ENCODE assay signal across 9 cellular contexts in genomic region chr20:37901667-37902503, GRCh38. TPM values are rescaled to one million over a fixed set of nuclear protein-coding genes. Genes with fewer than 3 reads are reported as not detected.
A peak's percentile ranks its signal among the peaks of the same experiment; 100 is the strongest.
DNase-seq lines count a peak whose midpoint lies in the region; ATAC-seq, FAIRE-seq and TF ChIP-seq lines count a peak whose summit lies in the region.
"Had no signal": no experiment of that assay in that cellular context is flagged by ENCODE, and none has a peak within 500 bp of the region (broad histone marks: within the 10 kb centered on the region; RNA-seq: fewer than 3 reads in every experiment).

No MANE protein-coding gene starts in this region.

- in situ Hi-C loops in brain microvascular endothelial cell (cut with HindIII; ENCODE audit: low pct_ligation_motif_present, low sequenced_read_pairs), result no loop called here

- peaks cover 9% of the 10 kb centered on the region for H3K4me1 ChIP-seq in BE2C
- peaks cover 17% of the 10 kb centered on the region for H3K4me1 ChIP-seq in stomach smooth muscle (ENCODE audit: control insufficient read depth, insufficient read depth, low read length)

- H3K27me3 ChIP-seq in BE2C (peaks cover 8% of the 10 kb centered on the region; the same call in 1 of the 2 replicates), brain microvascular endothelial cell (replicated peaks) (peaks cover 14% of the 10 kb centered on the region), stomach smooth muscle (ENCODE audit: control insufficient read depth in 1 of 2, insufficient read depth in 2 of 2, low read length in 2 of 2) (peaks cover 41 to 44% of the 10 kb centered on the region in 2 donors)

- H3K27ac ChIP-seq in brain microvascular endothelial cell (no peak overlapping the region), stomach smooth muscle (ENCODE audit: low read length) (no peak overlapping the region)
- H3K27ac ChIP-seq: skin epidermis had no signal

- H3K36me3 ChIP-seq in BE2C, result no peaks in the 10 kb centered on the region
- H3K36me3 ChIP-seq in brain microvascular endothelial cell (replicated peaks), result no peaks in the 10 kb centered on the region
- H3K36me3 ChIP-seq in stomach smooth muscle (ENCODE audit: control insufficient read depth in 2 of 2, insufficient read depth in 2 of 2, low read length in 2 of 2), result no peaks in the 10 kb centered on the region

- peak; percentile 74 for FAIRE-seq in GM18507 (lab: Jason Lieb, UNC)

- no peak for ATAC-seq in GM18858 (IDR thresholded peaks at IDR 0.05; ENCODE audit: unreplicated experiment)

- DNase-seq in BE2C (peak; percentile 64), GM18507 (ENCODE audit: extremely low spot score, insufficient read length, low read depth) (peak; percentile 62), NCI-H446 treated with DMSO at 0.1 percent for 48 hours (lab: John Stamatoyannopoulos, UW) (peak; percentile 29), brain microvascular endothelial cell (peak; percentile 72), iris pigment epithelial cell (ENCODE audit: low read depth) (peak; percentile 87), activated gamma-delta T cell treated with Interleukin-2 at 50 U/mL for 16 hours (no peak)

- H3K4me3 ChIP-seq in BE2C (ENCODE audit: low read depth, low read length), result peak overlapping the region; percentile 46; the same call in 1 of the 2 replicates
- H3K4me3 ChIP-seq in brain microvascular endothelial cell (ENCODE audit: low read depth, low read length), result no peak overlapping the region
- H3K4me3 ChIP-seq in stomach smooth muscle (ENCODE audit: low read length in 2 of 2), result peak overlapping the region; percentile 19 to 49

- no peak overlapping the region for H3K9ac ChIP-seq in stomach smooth muscle (ENCODE audit: low read length in 2 of 2)

- TF ChIP-seq CTCF in BE2C (IDR thresholded peaks at IDR 0.05; ENCODE audit: low read depth, low read length) (peak; percentile 82), brain microvascular endothelial cell (IDR thresholded peaks at IDR 0.05; ENCODE audit: low read depth, low read length, missing control alignments) (peak; percentile 72)

- no peaks in the 10 kb centered on the region for H3K9me3 ChIP-seq in BE2C
- H3K9me3 ChIP-seq in stomach smooth muscle (ENCODE audit: control insufficient read depth in 2 of 2, low read length in 2 of 2), result no peaks in the 10 kb centered on the region

RNA-seq across cellular contexts. Expression of gene VSTM2L, which starts 1.0 kb away (rescaled TPM):
- 1.9 TPM for polyA plus RNA-seq in BE2C (2012; ENCODE audit: insufficient read depth, insufficient read length, low read depth)
